Comparison of ENCODE assay signal across 8 cellular contexts in the genomic region with DNA sequence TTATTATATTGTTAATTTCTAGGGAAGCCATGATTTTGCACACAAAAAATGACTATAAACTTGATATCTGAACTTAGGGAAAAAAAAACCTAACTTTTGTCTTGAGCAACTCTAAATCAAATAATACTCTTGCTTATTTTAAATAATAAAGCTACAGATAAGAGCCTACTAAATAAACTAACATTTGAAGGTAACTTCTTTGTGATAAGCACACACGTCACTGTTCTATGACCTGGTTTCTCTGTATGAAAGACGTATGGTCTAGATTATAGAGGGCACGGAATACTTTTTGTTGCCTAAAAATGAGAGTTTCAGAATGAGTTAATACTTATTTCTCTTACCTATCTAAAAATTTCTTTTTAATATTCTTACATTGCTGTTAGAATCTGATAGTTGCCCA.
"Had no signal": no experiment of that assay in that cellular context is flagged by ENCODE, and none has a peak within 500 bp of the region (broad histone marks: within the 10 kb centered on the region; RNA-seq: fewer than 3 reads in every experiment).

No MANE protein-coding gene starts in this region.

- H3K36me3 ChIP-seq: HAP-1 had no signal

- H3K4me1 ChIP-seq: HAP-1 had no signal

- ATAC-seq: GM23338, HCT116 had no signal

- FAIRE-seq: H1 had no signal

- H3K27ac ChIP-seq: GM23248 had no signal

- DNase-seq: GOT3, H7, H9 had no signal

- H3K9me3 ChIP-seq: HAP-1 had no signal

- H3K4me3 ChIP-seq: GM23248, GM23338, HAP-1 had no signal
